Comparison of ENCODE assay signal across 28 cellular contexts in genomic region chr16:11386054-11386680, GRCh38. TPM values are rescaled to one million over a fixed set of nuclear protein-coding genes. Genes with fewer than 3 reads are reported as not detected.
DNase-seq lines count a peak whose midpoint lies in the region; ATAC-seq, FAIRE-seq and TF ChIP-seq lines count a peak whose summit lies in the region.
"Had no signal": no experiment of that assay in that cellular context is flagged by ENCODE, and none has a peak within 500 bp of the region (broad histone marks: within the 10 kb centered on the region; RNA-seq: fewer than 3 reads in every experiment).

No MANE protein-coding gene starts in this region.

- no peak overlapping the region for H3K9ac ChIP-seq in GM12878 (ENCODE audit: control insufficient read depth, insufficient read depth, low read length)
- H3K9ac ChIP-seq: neural progenitor cell had no signal

- SMC1A ChIA-PET in GM12878 (lab: Charles Lee; ENCODE audit: uncharacterized antibody, unreplicated experiment): interaction anchor here (1.6 kb wide), 3 partner anchors 15 to 35 kb away, joined by 4 to 8 read pairs (median 4); no protein-coding TSS in a partner anchor

- H3K27me3 Mint-ChIP-seq in activated T-cell treated with anti-CD3 and anti-CD28 coated beads, Interleukin-2, amount 50 U/mL, for 72 hours (ENCODE audit: low read depth): no peaks in the 10 kb centered on the region

- no TSS peak for BruUV-seq in GM12878 (replicated peaks; lab: Mats Ljungman, UMichigan)

- H3K36me3 Mint-ChIP-seq in activated T-cell treated with anti-CD3 and anti-CD28 coated beads, Interleukin-2, amount 50 U/mL, for 72 hours (ENCODE audit: insufficient read depth in 2 of 2): peaks cover 3 to 4% of the 10 kb centered on the region in 2 donors

- H3K9me3 ChIP-seq in GM12878 (replicated peaks; ENCODE audit: control insufficient read depth, insufficient read depth, low read length) (no peaks in the 10 kb centered on the region), spleen (no peaks in the 10 kb centered on the region)
- H3K9me3 ChIP-seq: adrenal gland, BE2C, body of pancreas, right lobe of liver, tibial artery had no signal

- no peaks in the 10 kb centered on the region for H4K20me1 ChIP-seq in GM12878 (ENCODE audit: control insufficient read depth, insufficient read depth)

- intact Hi-C loops in GM12878 (cut with micrococcal nuclease; ENCODE audit: unreplicated experiment): no loop called here
- intact Hi-C loops in spleen (cut with DNase I; ENCODE audit: low total_unique reads): no loop called here

- H3K36me3 ChIP-seq in GM12878 (ENCODE audit: control insufficient read depth in 2 of 2, insufficient read depth in 2 of 2, low read length in 1 of 2): no peaks in the 10 kb centered on the region
- H3K36me3 ChIP-seq in spleen: peaks cover 0 to 19% (median 0%) of the 10 kb centered on the region in 6 donors
- H3K36me3 ChIP-seq: adrenal gland, BE2C, neural progenitor cell, right lobe of liver, tibial artery had no signal

- H3K4me1 Mint-ChIP-seq in activated T-cell treated with anti-CD3 and anti-CD28 coated beads, Interleukin-2, amount 50 U/mL, for 72 hours (ENCODE audit: low read depth): peaks cover 12% of the 10 kb centered on the region
- H3K4me1 Mint-ChIP-seq: CD8-positive, alpha-beta memory T cell had no signal

- POLR2A ChIA-PET in GM12878 (lab: Charles Lee): interaction anchor here (0.5 kb wide), 1 partner anchor 577 kb away, joined by 4 read pairs; no protein-coding TSS in a partner anchor

- H3K27ac Mint-ChIP-seq in activated T-cell treated with anti-CD3 and anti-CD28 coated beads, Interleukin-2, amount 50 U/mL, for 72 hours: no peak overlapping the region
- H3K27ac Mint-ChIP-seq: CD8-positive, alpha-beta memory T cell; neural progenitor cell had no signal

- no peak overlapping the region for H2AFZ ChIP-seq in GM12878 (ENCODE audit: control insufficient read depth, low read depth, low read length)
- H2AFZ ChIP-seq: neural progenitor cell, PC-9 had no signal

- TF ChIP-seq CTCF in GM13976 (IDR thresholded peaks at IDR 0.05; ENCODE audit: borderline replicate concordance, control extremely low read depth, extremely low read depth, insufficient read depth, missing control alignments) (no peak), GM12878 (IDR thresholded peaks at IDR 0.05 in 2 of 3, conservative IDR thresholded peaks at IDR 0.05 in 1 of 3; ENCODE audit: control insufficient read depth in 2 of 3, extremely low read depth in 1 of 3, insufficient read depth in 1 of 3, low read depth in 3 of 3, low read length in 3 of 3) (no peak), spleen (IDR thresholded peaks at IDR 0.05 in 8 of 11, conservative IDR thresholded peaks at IDR 0.05 in 3 of 11) (no peak), foreskin keratinocyte (conservative IDR thresholded peaks at IDR 0.05) (no peak)

- H3K4me1 ChIP-seq in GM12878 (ENCODE audit: control insufficient read depth, insufficient read depth, low read length): peaks cover 11% of the 10 kb centered on the region
- peaks cover 0 to 14% (median 3%) of the 10 kb centered on the region in 6 donors for H3K4me1 ChIP-seq in spleen
- H3K4me1 ChIP-seq in foreskin keratinocyte: peaks cover 10% of the 10 kb centered on the region
- H3K4me1 ChIP-seq: adrenal gland, BE2C, right lobe of liver had no signal

- RAD21 ChIA-PET in GM12878 (lab: Charles Lee; ENCODE audit: unreplicated experiment): interaction anchor here (0.6 to 2.5 kb wide), 3 partner anchors 15 to 208 kb away, joined by 3 to 17 read pairs (median 3); no protein-coding TSS in a partner anchor

- DNase-seq in activated T-cell treated with anti-CD3 and anti-CD28 coated beads, Interleukin-2, amount 50 U/mL, for 72 hours: peak in 1 of 2 donors; percentile 37
- no peak for DNase-seq in activated T-cell treated with anti-CD3 and anti-CD28 coated beads for 4 hours
- peak; percentile 42 for DNase-seq in GM13976 (ENCODE audit: low spot score)
- no peak for DNase-seq in GM12878 (ENCODE audit: low read depth, low spot score)
- DNase-seq in spleen: peak; percentile 67
- no peak for DNase-seq in foreskin keratinocyte
- no peak for DNase-seq in COR-L47 (lab: John Stamatoyannopoulos, UW)
- DNase-seq in activated CD8-positive, alpha-beta memory T cell treated with anti-CD3 and anti-CD28 coated beads for 24 hours: no peak
- DNase-seq: activated CD4-positive, alpha-beta T cell treated with anti-CD3 and anti-CD28 coated beads, Interleukin-2, amount 50 U/mL, for 1 hour; activated CD8-positive, alpha-beta memory T cell treated with anti-CD3 and anti-CD28 coated beads, Interleukin-2, amount 50 U/mL, for 48 hours; activated effector memory CD4-positive, alpha-beta T cell treated with anti-CD3 and anti-CD28 coated beads, Interleukin-2, amount 50 U/mL, for 16 hours; adrenal gland; CD8-positive, alpha-beta memory T cell; DMS153; kidney glomerular epithelial cell; mammary epithelial cell; NCI-H187; NCI-H2171; NCI-H510A; PC-9; SHP77 treated with DMSO at 0.1 percent for 48 hours had no signal

- FAIRE-seq in GM12878 (lab: Jason Lieb, UNC): peak; percentile 27
- FAIRE-seq: H54 had no signal

- H3K4me3 Mint-ChIP-seq in activated T-cell treated with anti-CD3 and anti-CD28 coated beads, Interleukin-2, amount 50 U/mL, for 72 hours: no peak overlapping the region
- H3K4me3 Mint-ChIP-seq: CD8-positive, alpha-beta memory T cell; neural progenitor cell had no signal

- peak; percentile 66 to 74 for ATAC-seq in activated T-cell treated with anti-CD3 and anti-CD28 coated beads, Interleukin-2, amount 50 U/mL, for 72 hours (replicated peaks in 1 of 2)
- ATAC-seq in GM12878 (peak; percentile 61), foreskin keratinocyte (no peak)
- ATAC-seq: body of pancreas had no signal

- no peaks in the 10 kb centered on the region for H3K27me3 ChIP-seq in GM12878 (replicated peaks in 1 of 2; ENCODE audit: control insufficient read depth in 2 of 2, insufficient read depth in 2 of 2, low read length in 1 of 2)
- H3K27me3 ChIP-seq in spleen (replicated peaks in 1 of 7): peaks cover 0 to 11% (median 0%) of the 10 kb centered on the region in 7 donors
- no peaks in the 10 kb centered on the region for H3K27me3 ChIP-seq in foreskin keratinocyte
- H3K27me3 ChIP-seq: adrenal gland, BE2C, body of pancreas, neural progenitor cell, right lobe of liver, tibial artery had no signal

- H3K4me3 ChIP-seq in GM12878 (no peak overlapping the region), spleen (no peak overlapping the region)
- H3K4me3 ChIP-seq: adrenal gland, body of pancreas, neural progenitor cell, PC-9, right lobe of liver, tibial artery had no signal

- no peaks in the 10 kb centered on the region for H3K79me2 ChIP-seq in GM12878 (ENCODE audit: control insufficient read depth, insufficient read depth, low read length)

- TF ChIP-seq POLR2A in GM12878 (IDR thresholded peaks at IDR 0.05; ENCODE audit: low read depth, low read length): no peak
- TF ChIP-seq POLR2A in spleen (IDR thresholded peaks at IDR 0.05): no peak

- WGBS in GM12878 (ENCODE audit: insufficient coverage, insufficient replicate concordance, low lambda C conversion rate, missing lambda C conversion rate): 26% methylated on average over 12 of the region's 12 CpGs
- WGBS in spleen, 5 donors: 72 to 91% (median 84%) methylated on average over 9 to 12 of the region's 12 CpGs

- in situ Hi-C loops in GM13976 (cut with MboI; ENCODE audit: low sequenced_read_pairs, unreplicated experiment): no loop called here
- in situ Hi-C loops in GM12878 (cut with MboI): no loop called here

- no peak for TF ChIP-seq RAD21 in GM12878 (IDR thresholded peaks at IDR 0.05; ENCODE audit: insufficient read depth, low read depth, low read length)

- no peak overlapping the region for H3K4me2 ChIP-seq in GM12878 (ENCODE audit: control insufficient read depth, insufficient read depth)
- H3K4me2 ChIP-seq: neural progenitor cell, PC-9 had no signal

- no peak overlapping the region for H3K27ac ChIP-seq in GM12878 (ENCODE audit: control insufficient read depth, insufficient read depth)
- H3K27ac ChIP-seq in spleen: no peak overlapping the region
- no peak overlapping the region for H3K27ac ChIP-seq in foreskin keratinocyte
- H3K27ac ChIP-seq: adrenal gland, body of pancreas, epithelial cell of prostate, neural progenitor cell, PC-9, right lobe of liver, tibial artery had no signal

- CTCF ChIA-PET in GM12878 (lab: Yijun Ruan, JAX): interaction anchor here (1.0 to 6.7 kb wide), 11 partner anchors 8 to 436 kb away, joined by 3 to 60 read pairs (median 7); no protein-coding TSS in a partner anchor

- TF ChIP-seq EP300 in GM12878 (IDR thresholded peaks at IDR 0.05; ENCODE audit: borderline replicate concordance in 1 of 2, control insufficient read depth in 1 of 2, low read depth in 2 of 2, low read length in 2 of 2): no peak

- H3K9me3 Mint-ChIP-seq in activated T-cell treated with anti-CD3 and anti-CD28 coated beads, Interleukin-2, amount 50 U/mL, for 72 hours: no peaks in the 10 kb centered on the region
- H3K9me3 Mint-ChIP-seq: CD8-positive, alpha-beta memory T cell; neural progenitor cell had no signal

RNA-seq across cellular contexts. Expression of gene RMI2, which starts 40.9 kb away (rescaled TPM):
- total RNA-seq in activated T-cell treated with anti-CD3 and anti-CD28 coated beads, Interleukin-2, amount 50 U/mL, for 72 hours: 100 to 1,000 TPM; 105 to 119 TPM
- total RNA-seq in GM12878 (2013; cell fraction: nucleolus; rRNA removed): 50.7 and 51.0 TPM in 2 replicates
- total RNA-seq in GM12878 (2014; rRNA removed) (30.3 and 38.6 TPM in 2 replicates), GM12878 (2014; rRNA removed; fragmentation: Illumina TruSeq; extraction: Trizol) (25.4 and 26.6 TPM in 2 replicates), GM12878 (2021) (39.2 and 39.3 TPM in 2 replicates), spleen (1 to 10 TPM; 2.4 to 5.7 (median 3.7) TPM), foreskin keratinocyte (20.9 and 23.1 TPM in 2 replicates)
- 18.7 TPM for polyA plus RNA-seq in GM12878 (2011; ENCODE audit: low read depth)
- polyA plus RNA-seq in GM12878 (2011; rRNA removed) (34.0 and 51.7 TPM in 2 replicates), GM12878 (2014; fragmentation: Illumina TruSeq; extraction: Trizol) (47.1 and 65.7 TPM in 2 replicates), GM12878 (2014; fragmentation: Nextera tagmentation; extraction: Ambion mirVana) (10 to 100 TPM in 1 of 2 experiments, 1 to 10 TPM in 1; 9.6 to 21.7 TPM), GM12878 (2014; rRNA removed) (28.5 and 34.6 TPM in 2 replicates), GM12878 (2016; fragmentation: Nextera tagmentation; extraction: Ambion mirVana) (10 to 100 TPM; 26.4 to 68.8 TPM), spleen (10 to 100 TPM in 1 of 3 donors, 1 to 10 TPM in 2; 4.4 to 23.6 (median 5.8) TPM), foreskin keratinocyte (25.0 and 29.0 TPM in 2 replicates)
- 16.0 and 24.0 TPM in 2 replicates for polyA plus RNA-seq in GM12878 (2011; cell fraction: cytosol; rRNA removed)
- 18.6 and 23.4 TPM in 2 replicates for polyA plus RNA-seq in GM12878 (2011; cell fraction: nucleus; rRNA removed)
- 25.6 and 28.3 TPM in 2 replicates for polyA plus RNA-seq in GM12878 (2012)
- polyA minus RNA-seq in GM12878 (2011; rRNA and poly(A)+ RNA removed): 14.5 and 20.4 TPM in 2 replicates
- polyA minus RNA-seq in GM12878 (2011; cell fraction: cytosol; rRNA and poly(A)+ RNA removed): 6.9 and 8.0 TPM in 2 replicates
- polyA minus RNA-seq in GM12878 (2011; cell fraction: nucleus; rRNA and poly(A)+ RNA removed): 5.2 and 6.1 TPM in 2 replicates

Comparison
In these comparisons a context has a peak if more than half of its experiments do, and no peak if none do; other contexts are left out.
1. DNase-seq: peak in GM13976 (single experiment) and spleen (single experiment); none in activated T-cell treated with anti-CD3 and anti-CD28 coated beads for 4 hours (single experiment), GM12878 (single experiment), foreskin keratinocyte (0 of 2), COR-L47 (single experiment) and activated CD8-positive, alpha-beta memory T cell treated with anti-CD3 and anti-CD28 coated beads for 24 hours (single experiment).